Comparison of ENCODE assay signal across 1 cellular context in the genomic region with DNA sequence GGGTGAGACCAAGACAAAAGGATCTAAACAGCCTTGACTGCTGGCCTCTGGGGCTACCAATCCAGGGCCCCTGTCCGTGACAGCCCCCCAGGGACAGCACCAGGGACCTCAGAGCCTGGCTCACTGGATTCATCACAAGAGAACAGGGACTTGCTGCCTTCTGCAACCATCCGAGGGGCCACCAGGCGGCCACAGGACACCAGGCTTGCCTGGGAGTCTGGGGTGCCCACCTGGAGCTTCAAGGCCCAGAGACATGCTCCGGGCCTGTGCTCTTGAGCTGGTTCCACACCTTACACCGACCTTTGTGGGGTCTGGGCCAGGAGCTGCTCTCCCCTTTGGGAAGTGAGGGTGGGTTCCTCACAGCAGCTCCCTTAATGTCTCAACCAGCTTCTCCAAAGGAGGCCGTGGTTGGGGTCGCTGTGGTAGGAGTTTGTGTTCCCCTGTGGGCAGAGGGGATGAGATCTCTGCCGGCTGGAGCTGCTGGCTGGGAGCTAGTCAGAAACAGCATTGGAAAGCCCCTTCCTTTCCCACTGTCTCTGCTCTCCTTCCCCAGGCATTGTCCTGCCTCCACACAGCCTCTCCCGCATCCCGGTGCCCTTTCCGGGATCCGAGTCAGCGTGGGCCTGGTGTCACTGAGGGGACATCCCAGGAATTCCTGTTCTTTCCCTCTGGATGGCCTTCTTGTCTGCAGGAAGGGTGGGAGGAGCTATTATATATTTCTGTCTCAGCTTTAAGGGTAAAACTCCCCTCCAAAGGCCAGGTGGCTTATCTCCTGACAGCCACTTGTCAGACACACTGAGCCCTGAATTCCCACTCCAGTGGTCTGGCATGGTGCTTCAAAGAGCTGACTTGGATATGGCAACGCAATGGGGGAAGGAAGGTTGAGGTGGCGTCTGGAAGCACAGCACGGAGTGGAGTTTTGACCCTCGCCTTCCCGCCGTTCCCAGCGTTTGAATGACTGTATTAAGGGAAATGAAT.
A peak's percentile ranks its signal among the peaks of the same experiment; 100 is the strongest.
TF ChIP-seq lines count a peak whose summit lies in the region.

No MANE protein-coding gene starts in this region.

TF ChIP-seq in WTC11, 78 proteins besides CTCF, POLR2A, EP300 and RAD21 (continued from another document):
- TF ChIP-seq PRDM15 (CRISPR knock-in tag; IDR thresholded peaks at IDR 0.05) (peak; percentile 32; the same call in 1 of the 2 replicates), ZNF317 (CRISPR knock-in tag; IDR thresholded peaks at IDR 0.05; ENCODE audit: borderline replicate concordance, low read depth) (no peak)
TF ChIP-seq in WTC11: peak in this region for 2.
